In the genomic region with DNA sequence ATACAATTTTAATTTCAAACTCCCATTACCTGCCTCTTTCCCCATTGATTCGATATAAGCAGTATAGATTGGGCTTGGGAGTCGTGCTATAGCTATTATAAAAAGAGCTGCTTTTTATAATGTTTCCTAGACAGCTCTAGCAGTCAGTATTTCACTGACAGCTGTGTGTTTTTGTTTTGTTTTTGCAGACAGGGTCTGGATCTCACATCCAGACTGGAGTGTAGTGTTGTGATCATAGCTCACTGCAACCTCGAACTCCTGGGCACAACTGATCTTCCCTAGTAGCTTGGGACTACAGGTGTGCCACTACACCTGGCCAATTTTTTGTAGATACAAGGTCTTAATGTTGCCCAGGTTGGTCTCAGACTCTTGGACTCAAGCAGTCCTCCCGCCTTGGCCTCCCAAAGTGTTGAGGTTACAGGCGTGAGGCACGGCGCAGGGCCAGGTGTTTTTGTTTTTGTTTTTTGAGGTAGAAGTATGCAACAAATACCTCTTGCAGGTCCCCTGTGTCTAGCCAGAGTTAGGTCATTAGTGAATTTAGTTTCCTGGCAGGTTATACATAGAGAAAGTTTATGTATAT, we compare ENCODE assay signal across 8 cellular contexts. TPM values are rescaled to one million over a fixed set of nuclear protein-coding genes. Genes with fewer than 3 reads are reported as not detected.
DNase-seq lines count a peak whose midpoint lies in the region; ATAC-seq, FAIRE-seq and TF ChIP-seq lines count a peak whose summit lies in the region.

No MANE protein-coding gene starts in this region.

- no peak for DNase-seq in HCT116 (ENCODE audit: low read depth, low spot score)
- no peak for DNase-seq in frontal cortex (ENCODE audit: low spot score in 2 of 2)
- DNase-seq in nucleus accumbens (lab: John Stamatoyannopoulos, UW) = no peak
- no peak for DNase-seq in DMS79 treated with DMSO at 0.1 percent for 48 hours (lab: John Stamatoyannopoulos, UW)
- no peak for DNase-seq in LoVo (ENCODE audit: low spot score)

- H3K27ac ChIP-seq in HCT116 (ENCODE audit: low read depth, low read length) (no peak overlapping the region; the same call in 1 of the 2 replicates), gastroesophageal sphincter (peak overlapping the region in 3 of 4 donors; percentile 92 to 95 (median 94)), skin epidermis (peak overlapping the region in 16 of 21 experiments; percentile 4 to 95 (median 86))

- ATAC-seq in HCT116 = no peak
- ATAC-seq in gastroesophageal sphincter = no peak

- TF ChIP-seq RAD21 in HCT116 (IDR thresholded peaks at IDR 0.05; ENCODE audit: low read depth) = no peak

- H3K36me3 ChIP-seq in HCT116 (ENCODE audit: control insufficient read depth in 1 of 2, insufficient read depth in 2 of 2, low read length in 2 of 2) (peaks cover 0 to 17% of the 10 kb centered on the region in 2 experiments; a peak in 3 of 4 replicates), gastroesophageal sphincter (no peaks in the 10 kb centered on the region)

- peaks cover 66% of the 10 kb centered on the region for H3K79me2 ChIP-seq in HCT116 (ENCODE audit: insufficient read depth, low read length)

- BruUV-seq in HCT116 (replicated peaks; lab: Mats Ljungman, UMichigan) = no TSS peak

- no peak for TF ChIP-seq EP300 in gastroesophageal sphincter (IDR thresholded peaks at IDR 0.05)

- CTCF ChIA-PET in HCT116 (lab: Charles Lee) = no interaction called here

- 14 to 27% methylated on average over 3 to 6 of the region's 7 CpGs for WGBS in gastroesophageal sphincter (ENCODE audit: low coverage in 1 of 2), 2 donors

- RAD21 ChIA-PET in HCT116 (lab: Charles Lee; ENCODE audit: low non-redundant PET in 1 of 2, low total read pairs in 2 of 2, uncharacterized antibody in 2 of 2, unreplicated experiment in 2 of 2) = interaction anchor here in 1 of 2 experiments (0.6 kb wide), 1 partner anchor 282 kb away, joined by 7 read pairs; no protein-coding TSS in a partner anchor

- H3K9me2 ChIP-seq in HCT116 (ENCODE audit: insufficient read depth) = no peaks in the 10 kb centered on the region

- POLR2A ChIA-PET in HCT116 (lab: Charles Lee) = no interaction called here

- H3K4me3 ChIP-seq in HCT116 (replicated peaks in 1 of 2; ENCODE audit: low read depth in 1 of 2, low read length in 2 of 2) = peak overlapping the region; percentile 98 to 99
- H3K4me3 ChIP-seq in WI38 (ENCODE audit: low read depth, low read length) = peak overlapping the region; percentile 80
- H3K4me3 ChIP-seq in gastroesophageal sphincter = peak overlapping the region; percentile 83 to 89
- peak overlapping the region; percentile 76 to 100 (median 91) for H3K4me3 ChIP-seq in skin epidermis

- peak overlapping the region; percentile 98 for H3K4me2 ChIP-seq in HCT116 (ENCODE audit: low read length)

- no peaks in the 10 kb centered on the region for H3K9me3 ChIP-seq in HCT116 (ENCODE audit: control insufficient read depth in 1 of 2, insufficient read depth in 1 of 2, low read depth in 1 of 2, low read length in 2 of 2)
- no peaks in the 10 kb centered on the region for H3K9me3 ChIP-seq in gastroesophageal sphincter

- TF ChIP-seq CTCF in HCT116 (IDR thresholded peaks at IDR 0.05 in 2 of 3, conservative IDR thresholded peaks at IDR 0.05 in 1 of 3; ENCODE audit: borderline replicate concordance in 1 of 3, insufficient read depth in 1 of 3, low read depth in 2 of 3, low read length in 2 of 3) = no peak
- TF ChIP-seq CTCF in WI38 (IDR thresholded peaks at IDR 0.05; ENCODE audit: low read depth, low read length) = no peak
- TF ChIP-seq CTCF in gastroesophageal sphincter (IDR thresholded peaks at IDR 0.05) = no peak

- H4K20me1 ChIP-seq in HCT116 (ENCODE audit: insufficient read depth) = peaks cover 25% of the 10 kb centered on the region; the same call in 1 of the 2 replicates

- peaks cover 12 to 19% of the 10 kb centered on the region in 2 experiments for H3K4me1 ChIP-seq in HCT116 (ENCODE audit: control insufficient read depth in 1 of 2, insufficient read depth in 2 of 2, low read length in 2 of 2)
- peaks cover 0 to 49% (median 13%) of the 10 kb centered on the region in 3 donors for H3K4me1 ChIP-seq in gastroesophageal sphincter

- no peak for FAIRE-seq in frontal cortex (lab: Jason Lieb, UNC)

- no peaks in the 10 kb centered on the region for H3K27me3 ChIP-seq in HCT116 (ENCODE audit: insufficient read depth, low read length)
- no peaks in the 10 kb centered on the region for H3K27me3 ChIP-seq in gastroesophageal sphincter

- TF ChIP-seq POLR2A in HCT116 (IDR thresholded peaks at IDR 0.05; ENCODE audit: borderline replicate concordance, extremely low read depth, insufficient read depth, insufficient read length) (no peak), gastroesophageal sphincter (IDR thresholded peaks at IDR 0.05) (no peak)

- intact Hi-C loops in HCT116 (cut with micrococcal nuclease) = loop anchor here (10.0 kb wide), 1 partner anchor 299 kb away; no protein-coding TSS in a partner anchor

- H2AFZ ChIP-seq in HCT116 (ENCODE audit: low read depth, low read length, poor library complexity, severe bottlenecking) = no peak overlapping the region

- H3K9ac ChIP-seq in HCT116 (ENCODE audit: low read length) = peak overlapping the region; percentile 99

TF ChIP-seq in HCT116, 20 proteins besides CTCF, POLR2A, EP300 and RAD21:
- TF ChIP-seq ZFX (IDR thresholded peaks at IDR 0.05) (no peak), EGR1 (IDR thresholded peaks at IDR 0.05; ENCODE audit: low read depth) (no peak), ZNF274 (IDR thresholded peaks at IDR 0.05; ENCODE audit: low read depth, low read length) (no peak), SRF (IDR thresholded peaks at IDR 0.05; ENCODE audit: low read depth) (no peak), JUND (IDR thresholded peaks at IDR 0.05) (no peak), CEBPB (IDR thresholded peaks at IDR 0.05; ENCODE audit: low read depth) (no peak), POLR2AphosphoS5 (IDR thresholded peaks at IDR 0.05; ENCODE audit: low read depth, low read length) (no peak), EZH2 (IDR thresholded peaks at IDR 0.05) (no peak), EZH2phosphoT487 (IDR thresholded peaks at IDR 0.05; ENCODE audit: borderline replicate concordance) (no peak)
- TF ChIP-seq, protein P1, sequence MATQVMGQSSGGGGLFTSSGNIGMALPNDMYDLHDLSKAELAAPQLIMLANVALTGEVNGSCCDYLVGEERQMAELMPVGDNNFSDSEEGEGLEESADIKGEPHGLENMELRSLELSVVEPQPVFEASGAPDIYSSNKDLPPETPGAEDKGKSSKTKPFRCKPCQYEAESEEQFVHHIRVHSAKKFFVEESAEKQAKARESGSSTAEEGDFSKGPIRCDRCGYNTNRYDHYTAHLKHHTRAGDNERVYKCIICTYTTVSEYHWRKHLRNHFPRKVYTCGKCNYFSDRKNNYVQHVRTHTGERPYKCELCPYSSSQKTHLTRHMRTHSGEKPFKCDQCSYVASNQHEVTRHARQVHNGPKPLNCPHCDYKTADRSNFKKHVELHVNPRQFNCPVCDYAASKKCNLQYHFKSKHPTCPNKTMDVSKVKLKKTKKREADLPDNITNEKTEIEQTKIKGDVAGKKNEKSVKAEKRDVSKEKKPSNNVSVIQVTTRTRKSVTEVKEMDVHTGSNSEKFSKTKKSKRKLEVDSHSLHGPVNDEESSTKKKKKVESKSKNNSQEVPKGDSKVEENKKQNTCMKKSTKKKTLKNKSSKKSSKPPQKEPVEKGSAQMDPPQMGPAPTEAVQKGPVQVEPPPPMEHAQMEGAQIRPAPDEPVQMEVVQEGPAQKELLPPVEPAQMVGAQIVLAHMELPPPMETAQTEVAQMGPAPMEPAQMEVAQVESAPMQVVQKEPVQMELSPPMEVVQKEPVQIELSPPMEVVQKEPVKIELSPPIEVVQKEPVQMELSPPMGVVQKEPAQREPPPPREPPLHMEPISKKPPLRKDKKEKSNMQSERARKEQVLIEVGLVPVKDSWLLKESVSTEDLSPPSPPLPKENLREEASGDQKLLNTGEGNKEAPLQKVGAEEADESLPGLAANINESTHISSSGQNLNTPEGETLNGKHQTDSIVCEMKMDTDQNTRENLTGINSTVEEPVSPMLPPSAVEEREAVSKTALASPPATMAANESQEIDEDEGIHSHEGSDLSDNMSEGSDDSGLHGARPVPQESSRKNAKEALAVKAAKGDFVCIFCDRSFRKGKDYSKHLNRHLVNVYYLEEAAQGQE (IDR thresholded peaks at IDR 0.05; ENCODE audit: low read depth) = no peak
- TF ChIP-seq, protein P2, sequence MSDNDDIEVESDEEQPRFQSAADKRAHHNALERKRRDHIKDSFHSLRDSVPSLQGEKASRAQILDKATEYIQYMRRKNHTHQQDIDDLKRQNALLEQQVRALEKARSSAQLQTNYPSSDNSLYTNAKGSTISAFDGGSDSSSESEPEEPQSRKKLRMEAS (IDR thresholded peaks at IDR 0.05) = no peak
TF ChIP-seq in HCT116: peak in this region for 0.

RNA-seq across cellular contexts. Expression of a gene that starts 1.7 kb away (rescaled TPM):
- total RNA-seq in HCT116 (2021; ENCODE audit: unreplicated experiment) (185 TPM), gastroesophageal sphincter (10 to 100 TPM; 44.3 to 79.7 (median 54.2) TPM), frontal cortex (59.5 TPM)
- polyA plus RNA-seq in HCT116 (2012) = 133 and 138 TPM in 2 replicates

RNA-seq across cellular contexts. Expression of a gene that starts 35.0 kb away (rescaled TPM):
- total RNA-seq in HCT116 (2021; ENCODE audit: unreplicated experiment) (199 TPM), gastroesophageal sphincter (10 to 100 TPM; 43.0 to 56.9 (median 46.5) TPM), frontal cortex (74.6 TPM)
- 261 and 297 TPM in 2 replicates for polyA plus RNA-seq in HCT116 (2012)

RNA-seq across cellular contexts. Expression of a gene that starts 38.3 kb away (rescaled TPM):
- total RNA-seq in HCT116 (2021; ENCODE audit: unreplicated experiment) (2.4 TPM), gastroesophageal sphincter (1 to 10 TPM; 1.2 to 4.7 (median 1.6) TPM), frontal cortex (0.41 TPM)
- polyA plus RNA-seq in HCT116 (2012) = 0.62 and 0.84 TPM in 2 replicates
